ENCODE assay signal across 1 cellular context in the genomic region with DNA sequence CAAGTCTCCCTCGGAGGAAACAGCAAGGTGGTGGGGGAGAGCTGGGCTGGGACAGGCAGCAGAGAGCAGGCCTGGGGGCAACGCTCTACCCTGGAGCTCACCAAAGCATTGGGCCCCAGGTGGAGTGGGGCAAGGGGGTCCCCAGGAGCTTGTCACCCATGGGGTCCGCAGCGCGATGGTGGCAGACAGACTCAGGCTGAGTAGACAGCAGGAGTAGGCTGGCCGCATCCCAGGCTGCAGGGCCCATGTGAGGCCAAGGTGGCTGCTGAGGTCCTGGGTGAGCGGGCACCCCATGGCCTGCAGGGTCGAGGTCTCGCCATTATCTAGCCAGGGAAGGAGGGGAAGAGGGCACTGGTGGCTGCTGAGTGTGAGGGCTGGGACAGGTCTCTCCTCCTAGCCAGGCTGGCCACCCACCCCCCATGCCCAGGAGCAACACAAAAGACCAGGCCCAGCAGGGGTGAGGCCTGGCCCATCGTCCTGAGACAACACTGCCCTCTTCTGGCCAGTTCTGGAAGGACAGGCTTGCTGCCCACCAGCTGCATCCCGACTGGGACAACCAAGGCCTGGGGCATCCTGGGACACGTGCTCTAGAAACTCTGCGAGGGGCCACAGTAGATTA.
TF ChIP-seq lines count a peak whose summit lies in the region.

No MANE protein-coding gene starts in this region.

TF ChIP-seq in K562, 482 proteins besides CTCF, POLR2A, EP300 and RAD21 (continued from another document):
- TF ChIP-seq, protein P1, sequence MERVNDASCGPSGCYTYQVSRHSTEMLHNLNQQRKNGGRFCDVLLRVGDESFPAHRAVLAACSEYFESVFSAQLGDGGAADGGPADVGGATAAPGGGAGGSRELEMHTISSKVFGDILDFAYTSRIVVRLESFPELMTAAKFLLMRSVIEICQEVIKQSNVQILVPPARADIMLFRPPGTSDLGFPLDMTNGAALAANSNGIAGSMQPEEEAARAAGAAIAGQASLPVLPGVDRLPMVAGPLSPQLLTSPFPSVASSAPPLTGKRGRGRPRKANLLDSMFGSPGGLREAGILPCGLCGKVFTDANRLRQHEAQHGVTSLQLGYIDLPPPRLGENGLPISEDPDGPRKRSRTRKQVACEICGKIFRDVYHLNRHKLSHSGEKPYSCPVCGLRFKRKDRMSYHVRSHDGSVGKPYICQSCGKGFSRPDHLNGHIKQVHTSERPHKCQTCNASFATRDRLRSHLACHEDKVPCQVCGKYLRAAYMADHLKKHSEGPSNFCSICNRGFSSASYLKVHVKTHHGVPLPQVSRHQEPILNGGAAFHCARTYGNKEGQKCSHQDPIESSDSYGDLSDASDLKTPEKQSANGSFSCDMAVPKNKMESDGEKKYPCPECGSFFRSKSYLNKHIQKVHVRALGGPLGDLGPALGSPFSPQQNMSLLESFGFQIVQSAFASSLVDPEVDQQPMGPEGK (CRISPR knock-in tag; IDR thresholded peaks at IDR 0.05; ENCODE audit: borderline replicate concordance): no peak
- TF ChIP-seq SIN3B (IDR thresholded peaks at IDR 0.05; ENCODE audit: low read depth): no peak
- no peak for TF ChIP-seq TEAD1 (CRISPR knock-in tag; IDR thresholded peaks at IDR 0.05)
- no peak for TF ChIP-seq ZNF57 (CRISPR knock-in tag; IDR thresholded peaks at IDR 0.05)
- 0 out of 4 replicates have a peak, but pooled peaks of 1 of the 2 experiments have one; percentile 25 for TF ChIP-seq RCOR1 (IDR thresholded peaks at IDR 0.05; ENCODE audit: borderline replicate concordance in 1 of 2, low read depth in 2 of 2, low read length in 2 of 2)
- TF ChIP-seq ZNF146 (CRISPR knock-in tag; IDR thresholded peaks at IDR 0.05; ENCODE audit: unreplicated experiment): no peak
- no peak for TF ChIP-seq SETDB1 (IDR thresholded peaks at IDR 0.05; ENCODE audit: low read length)
- no peak for TF ChIP-seq MTA1 (IDR thresholded peaks at IDR 0.05; ENCODE audit: borderline replicate concordance)
- no peak for TF ChIP-seq GATAD2A (IDR thresholded peaks at IDR 0.05)
- TF ChIP-seq NFIX (CRISPR knock-in tag; IDR thresholded peaks at IDR 0.05; ENCODE audit: low read depth): no peak
- no peak for TF ChIP-seq ZNF217 (CRISPR knock-in tag; IDR thresholded peaks at IDR 0.05)
- no peak for TF ChIP-seq ARID4B (CRISPR knock-in tag; IDR thresholded peaks at IDR 0.05)
- TF ChIP-seq STAG1 (CRISPR knock-in tag; IDR thresholded peaks at IDR 0.05; ENCODE audit: borderline replicate concordance): peak; percentile 88
- TF ChIP-seq, protein P2, sequence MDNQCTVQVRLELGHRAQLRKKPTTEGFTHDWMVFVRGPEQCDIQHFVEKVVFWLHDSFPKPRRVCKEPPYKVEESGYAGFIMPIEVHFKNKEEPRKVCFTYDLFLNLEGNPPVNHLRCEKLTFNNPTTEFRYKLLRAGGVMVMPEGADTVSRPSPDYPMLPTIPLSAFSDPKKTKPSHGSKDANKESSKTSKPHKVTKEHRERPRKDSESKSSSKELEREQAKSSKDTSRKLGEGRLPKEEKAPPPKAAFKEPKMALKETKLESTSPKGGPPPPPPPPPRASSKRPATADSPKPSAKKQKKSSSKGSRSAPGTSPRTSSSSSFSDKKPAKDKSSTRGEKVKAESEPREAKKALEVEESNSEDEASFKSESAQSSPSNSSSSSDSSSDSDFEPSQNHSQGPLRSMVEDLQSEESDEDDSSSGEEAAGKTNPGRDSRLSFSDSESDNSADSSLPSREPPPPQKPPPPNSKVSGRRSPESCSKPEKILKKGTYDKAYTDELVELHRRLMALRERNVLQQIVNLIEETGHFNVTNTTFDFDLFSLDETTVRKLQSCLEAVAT (IDR thresholded peaks at IDR 0.05): no peak
- TF ChIP-seq SAP30 (IDR thresholded peaks at IDR 0.05; ENCODE audit: borderline replicate concordance, insufficient read depth, low read depth, low read length, poor library complexity, severe bottlenecking): no peak
- no peak for TF ChIP-seq CBX3 (IDR thresholded peaks at IDR 0.05; ENCODE audit: borderline replicate concordance in 1 of 2, low read length in 2 of 2)
- peak; percentile 90 for TF ChIP-seq SMC3 (conservative IDR thresholded peaks at IDR 0.05; ENCODE audit: insufficient read depth, low read depth, low read length)
- no peak for TF ChIP-seq ARNT (IDR thresholded peaks at IDR 0.05)
- no peak for TF ChIP-seq HNRNPL (IDR thresholded peaks at IDR 0.05; ENCODE audit: low read depth, low read length)
- TF ChIP-seq, protein P3, sequence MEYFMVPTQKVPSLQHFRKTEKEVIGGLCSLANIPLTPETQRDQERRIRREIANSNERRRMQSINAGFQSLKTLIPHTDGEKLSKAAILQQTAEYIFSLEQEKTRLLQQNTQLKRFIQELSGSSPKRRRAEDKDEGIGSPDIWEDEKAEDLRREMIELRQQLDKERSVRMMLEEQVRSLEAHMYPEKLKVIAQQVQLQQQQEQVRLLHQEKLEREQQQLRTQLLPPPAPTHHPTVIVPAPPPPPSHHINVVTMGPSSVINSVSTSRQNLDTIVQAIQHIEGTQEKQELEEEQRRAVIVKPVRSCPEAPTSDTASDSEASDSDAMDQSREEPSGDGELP (CRISPR knock-in tag; IDR thresholded peaks at IDR 0.05; ENCODE audit: borderline replicate concordance): peak; percentile 61; the same call in 1 of the 2 replicates
- TF ChIP-seq ZNF780A (CRISPR knock-in tag; IDR thresholded peaks at IDR 0.05): no peak
- TF ChIP-seq, protein P4, sequence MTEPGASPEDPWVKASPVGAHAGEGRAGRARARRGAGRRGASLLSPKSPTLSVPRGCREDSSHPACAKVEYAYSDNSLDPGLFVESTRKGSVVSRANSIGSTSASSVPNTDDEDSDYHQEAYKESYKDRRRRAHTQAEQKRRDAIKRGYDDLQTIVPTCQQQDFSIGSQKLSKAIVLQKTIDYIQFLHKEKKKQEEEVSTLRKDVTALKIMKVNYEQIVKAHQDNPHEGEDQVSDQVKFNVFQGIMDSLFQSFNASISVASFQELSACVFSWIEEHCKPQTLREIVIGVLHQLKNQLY (CRISPR knock-in tag; conservative IDR thresholded peaks at IDR 0.05): no peak
- TF ChIP-seq ZNF133 (CRISPR knock-in tag; IDR thresholded peaks at IDR 0.05): no peak
- TF ChIP-seq, protein P5, sequence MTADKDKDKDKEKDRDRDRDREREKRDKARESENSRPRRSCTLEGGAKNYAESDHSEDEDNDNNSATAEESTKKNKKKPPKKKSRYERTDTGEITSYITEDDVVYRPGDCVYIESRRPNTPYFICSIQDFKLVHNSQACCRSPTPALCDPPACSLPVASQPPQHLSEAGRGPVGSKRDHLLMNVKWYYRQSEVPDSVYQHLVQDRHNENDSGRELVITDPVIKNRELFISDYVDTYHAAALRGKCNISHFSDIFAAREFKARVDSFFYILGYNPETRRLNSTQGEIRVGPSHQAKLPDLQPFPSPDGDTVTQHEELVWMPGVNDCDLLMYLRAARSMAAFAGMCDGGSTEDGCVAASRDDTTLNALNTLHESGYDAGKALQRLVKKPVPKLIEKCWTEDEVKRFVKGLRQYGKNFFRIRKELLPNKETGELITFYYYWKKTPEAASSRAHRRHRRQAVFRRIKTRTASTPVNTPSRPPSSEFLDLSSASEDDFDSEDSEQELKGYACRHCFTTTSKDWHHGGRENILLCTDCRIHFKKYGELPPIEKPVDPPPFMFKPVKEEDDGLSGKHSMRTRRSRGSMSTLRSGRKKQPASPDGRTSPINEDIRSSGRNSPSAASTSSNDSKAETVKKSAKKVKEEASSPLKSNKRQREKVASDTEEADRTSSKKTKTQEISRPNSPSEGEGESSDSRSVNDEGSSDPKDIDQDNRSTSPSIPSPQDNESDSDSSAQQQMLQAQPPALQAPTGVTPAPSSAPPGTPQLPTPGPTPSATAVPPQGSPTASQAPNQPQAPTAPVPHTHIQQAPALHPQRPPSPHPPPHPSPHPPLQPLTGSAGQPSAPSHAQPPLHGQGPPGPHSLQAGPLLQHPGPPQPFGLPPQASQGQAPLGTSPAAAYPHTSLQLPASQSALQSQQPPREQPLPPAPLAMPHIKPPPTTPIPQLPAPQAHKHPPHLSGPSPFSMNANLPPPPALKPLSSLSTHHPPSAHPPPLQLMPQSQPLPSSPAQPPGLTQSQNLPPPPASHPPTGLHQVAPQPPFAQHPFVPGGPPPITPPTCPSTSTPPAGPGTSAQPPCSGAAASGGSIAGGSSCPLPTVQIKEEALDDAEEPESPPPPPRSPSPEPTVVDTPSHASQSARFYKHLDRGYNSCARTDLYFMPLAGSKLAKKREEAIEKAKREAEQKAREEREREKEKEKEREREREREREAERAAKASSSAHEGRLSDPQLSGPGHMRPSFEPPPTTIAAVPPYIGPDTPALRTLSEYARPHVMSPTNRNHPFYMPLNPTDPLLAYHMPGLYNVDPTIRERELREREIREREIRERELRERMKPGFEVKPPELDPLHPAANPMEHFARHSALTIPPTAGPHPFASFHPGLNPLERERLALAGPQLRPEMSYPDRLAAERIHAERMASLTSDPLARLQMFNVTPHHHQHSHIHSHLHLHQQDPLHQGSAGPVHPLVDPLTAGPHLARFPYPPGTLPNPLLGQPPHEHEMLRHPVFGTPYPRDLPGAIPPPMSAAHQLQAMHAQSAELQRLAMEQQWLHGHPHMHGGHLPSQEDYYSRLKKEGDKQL (CRISPR knock-in tag; IDR thresholded peaks at IDR 0.05; ENCODE audit: borderline replicate concordance): no peak
- TF ChIP-seq ARID2 (IDR thresholded peaks at IDR 0.05): peak; percentile 65
- peak; percentile 17; the same call in 1 of the 2 replicates for TF ChIP-seq CTBP1 (IDR thresholded peaks at IDR 0.05; ENCODE audit: borderline replicate concordance)
- TF ChIP-seq ZFP30 (CRISPR knock-in tag; IDR thresholded peaks at IDR 0.05; ENCODE audit: borderline replicate concordance): no peak
- TF ChIP-seq, protein P6, sequence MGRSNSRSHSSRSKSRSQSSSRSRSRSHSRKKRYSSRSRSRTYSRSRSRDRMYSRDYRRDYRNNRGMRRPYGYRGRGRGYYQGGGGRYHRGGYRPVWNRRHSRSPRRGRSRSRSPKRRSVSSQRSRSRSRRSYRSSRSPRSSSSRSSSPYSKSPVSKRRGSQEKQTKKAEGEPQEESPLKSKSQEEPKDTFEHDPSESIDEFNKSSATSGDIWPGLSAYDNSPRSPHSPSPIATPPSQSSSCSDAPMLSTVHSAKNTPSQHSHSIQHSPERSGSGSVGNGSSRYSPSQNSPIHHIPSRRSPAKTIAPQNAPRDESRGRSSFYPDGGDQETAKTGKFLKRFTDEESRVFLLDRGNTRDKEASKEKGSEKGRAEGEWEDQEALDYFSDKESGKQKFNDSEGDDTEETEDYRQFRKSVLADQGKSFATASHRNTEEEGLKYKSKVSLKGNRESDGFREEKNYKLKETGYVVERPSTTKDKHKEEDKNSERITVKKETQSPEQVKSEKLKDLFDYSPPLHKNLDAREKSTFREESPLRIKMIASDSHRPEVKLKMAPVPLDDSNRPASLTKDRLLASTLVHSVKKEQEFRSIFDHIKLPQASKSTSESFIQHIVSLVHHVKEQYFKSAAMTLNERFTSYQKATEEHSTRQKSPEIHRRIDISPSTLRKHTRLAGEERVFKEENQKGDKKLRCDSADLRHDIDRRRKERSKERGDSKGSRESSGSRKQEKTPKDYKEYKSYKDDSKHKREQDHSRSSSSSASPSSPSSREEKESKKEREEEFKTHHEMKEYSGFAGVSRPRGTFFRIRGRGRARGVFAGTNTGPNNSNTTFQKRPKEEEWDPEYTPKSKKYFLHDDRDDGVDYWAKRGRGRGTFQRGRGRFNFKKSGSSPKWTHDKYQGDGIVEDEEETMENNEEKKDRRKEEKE (IDR thresholded peaks at IDR 0.05; ENCODE audit: borderline replicate concordance in 1 of 2, control insufficient read depth in 1 of 2, low read depth in 2 of 2, low read length in 1 of 2): no peak
- no peak for TF ChIP-seq ZSCAN32 (CRISPR knock-in tag; IDR thresholded peaks at IDR 0.05)
